In the genomic region with DNA sequence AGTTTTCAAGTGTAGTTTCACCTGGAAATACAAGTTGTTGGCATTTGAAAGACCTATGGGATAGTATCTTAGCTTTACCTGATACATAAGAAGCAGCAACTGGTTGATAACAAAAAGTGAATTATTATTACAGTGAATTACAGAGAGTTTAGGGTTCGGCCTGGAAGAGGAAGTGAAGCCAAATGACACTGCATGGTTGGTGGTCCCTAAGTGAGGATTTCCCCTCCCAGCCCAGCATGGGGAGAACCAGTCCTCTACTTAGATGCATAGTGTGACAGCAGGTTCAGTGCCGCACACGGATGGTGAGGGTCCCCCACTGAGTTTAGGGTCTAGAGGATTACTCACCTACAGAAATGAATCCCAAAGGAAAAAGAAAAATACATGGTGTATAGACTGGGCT, we compare ENCODE assay signal across 18 cellular contexts. TPM values are rescaled to one million over a fixed set of nuclear protein-coding genes. Genes with fewer than 3 reads are reported as not detected.
A peak's percentile ranks its signal among the peaks of the same experiment; 100 is the strongest.
DNase-seq lines count a peak whose midpoint lies in the region; ATAC-seq, FAIRE-seq and TF ChIP-seq lines count a peak whose summit lies in the region.
"Had no signal": no experiment of that assay in that cellular context is flagged by ENCODE, and none has a peak within 500 bp of the region (broad histone marks: within the 10 kb centered on the region; RNA-seq: fewer than 3 reads in every experiment).

No MANE protein-coding gene starts in this region.

- H3K79me2 ChIP-seq in GM12878 (ENCODE audit: control insufficient read depth, insufficient read depth, low read length): no peaks in the 10 kb centered on the region

- H3K4me2 ChIP-seq in GM12878 (ENCODE audit: control insufficient read depth, insufficient read depth): no peak overlapping the region

- H2AFZ ChIP-seq in GM12878 (ENCODE audit: control insufficient read depth, low read depth, low read length): no peak overlapping the region
- H2AFZ ChIP-seq: GM23248 had no signal

- peaks cover 2% of the 10 kb centered on the region for H3K36me3 Mint-ChIP-seq in IgD-negative memory B cell
- H3K36me3 Mint-ChIP-seq in stimulated activated memory B cell treated with anti-CD40 and anti-IgM and Interleukin-4, amounts not matched to agents 10 μg/mL and 1 μg/mL and 100 μg/mL, for 72 hours: peaks cover 11% of the 10 kb centered on the region

- WGBS in GM12878 (ENCODE audit: insufficient coverage, insufficient replicate concordance, low lambda C conversion rate, missing lambda C conversion rate): 37% methylated on average over 3 of the region's 3 CpGs

- no peak for TF ChIP-seq EP300 in GM12878 (IDR thresholded peaks at IDR 0.05; ENCODE audit: borderline replicate concordance in 1 of 2, control insufficient read depth in 1 of 2, low read depth in 2 of 2, low read length in 2 of 2)

- H3K9ac ChIP-seq in GM12878 (ENCODE audit: control insufficient read depth, insufficient read depth, low read length): no peak overlapping the region
- H3K9ac ChIP-seq: GM23248 had no signal

- BruUV-seq in GM12878 (replicated peaks; lab: Mats Ljungman, UMichigan): no TSS peak

- CTCF ChIA-PET in GM12878 (lab: Yijun Ruan, JAX): interaction anchor here (0.5 to 1.2 kb wide), 4 partner anchors 18 to 81 kb away, joined by 3 to 5 read pairs (median 3); no protein-coding TSS in a partner anchor

- in situ Hi-C loops in GM12878 (cut with MboI): no loop called here

- peak overlapping the region in 2 of 3 donors; percentile 60 to 82 for H3K27ac Mint-ChIP-seq in IgD-negative memory B cell
- H3K27ac Mint-ChIP-seq in stimulated activated memory B cell treated with anti-CD40 and anti-IgM and Interleukin-4, amounts not matched to agents 10 μg/mL and 1 μg/mL and 100 μg/mL, for 72 hours: peak overlapping the region; percentile 59
- H3K27ac Mint-ChIP-seq: CD4-positive, alpha-beta T cell had no signal

- DNase-seq in GM12891 (ENCODE audit: insufficient read length, low spot score) (no peak), GM12878 (ENCODE audit: low read depth, low spot score) (no peak), T-helper 2 cell (no peak)
- DNase-seq: Caco-2; CD4-positive, alpha-beta T cell; GM23248; HCEC 1CT had no signal

- FAIRE-seq in GM12891 (lab: Jason Lieb, UNC) (no peak), GM12878 (lab: Jason Lieb, UNC) (no peak)
- FAIRE-seq: D721Med, G401.6, GM19239 had no signal

- no peak for ATAC-seq in GM12878
- peak; percentile 79 for ATAC-seq in stimulated activated memory B cell treated with anti-CD40 and anti-IgM and Interleukin-4, amounts not matched to agents 10 μg/mL and 1 μg/mL and 100 μg/mL, for 72 hours
- no peak for ATAC-seq in HG03432 (IDR thresholded peaks at IDR 0.05; ENCODE audit: unreplicated experiment)
- ATAC-seq in GM18909 (IDR thresholded peaks at IDR 0.05; ENCODE audit: poor library complexity, unreplicated experiment): no peak
- ATAC-seq: K562 had no signal

- peaks cover 20 to 48% (median 28%) of the 10 kb centered on the region in 3 donors for H3K4me1 Mint-ChIP-seq in IgD-negative memory B cell
- peaks cover 48% of the 10 kb centered on the region for H3K4me1 Mint-ChIP-seq in stimulated activated memory B cell treated with anti-CD40 and anti-IgM and Interleukin-4, amounts not matched to agents 10 μg/mL and 1 μg/mL and 100 μg/mL, for 72 hours

- H3K9me3 Mint-ChIP-seq in IgD-negative memory B cell: peaks cover 3 to 9% (median 5%) of the 10 kb centered on the region in 3 donors
- H3K9me3 Mint-ChIP-seq in stimulated activated memory B cell treated with anti-CD40 and anti-IgM and Interleukin-4, amounts not matched to agents 10 μg/mL and 1 μg/mL and 100 μg/mL, for 72 hours: peaks cover 4% of the 10 kb centered on the region

- RAD21 ChIA-PET in GM12878 (lab: Charles Lee; ENCODE audit: unreplicated experiment): no interaction called here

- POLR2A ChIA-PET in GM12878 (lab: Charles Lee): no interaction called here

- SMC1A ChIA-PET in GM12878 (lab: Charles Lee; ENCODE audit: uncharacterized antibody, unreplicated experiment): interaction anchor here (0.7 to 1.3 kb wide), 3 partner anchors 20 to 81 kb away, joined by 3 read pairs; no protein-coding TSS in a partner anchor

- TF ChIP-seq CTCF in GM12878 (IDR thresholded peaks at IDR 0.05 in 2 of 3, conservative IDR thresholded peaks at IDR 0.05 in 1 of 3; ENCODE audit: control insufficient read depth in 2 of 3, extremely low read depth in 1 of 3, insufficient read depth in 1 of 3, low read depth in 3 of 3, low read length in 3 of 3): no peak

- H3K36me3 ChIP-seq in GM12878 (ENCODE audit: control insufficient read depth in 2 of 2, insufficient read depth in 2 of 2, low read length in 1 of 2): no peaks in the 10 kb centered on the region

- intact Hi-C loops in GM12878 (cut with micrococcal nuclease; ENCODE audit: unreplicated experiment): loop anchor here (2.0 kb wide), 1 partner anchor 79 kb away; no protein-coding TSS in a partner anchor

- peak overlapping the region in 1 of 4 donors; percentile 47 for H3K4me3 Mint-ChIP-seq in IgD-negative memory B cell
- no peak overlapping the region for H3K4me3 Mint-ChIP-seq in stimulated activated memory B cell treated with anti-CD40 and anti-IgM and Interleukin-4, amounts not matched to agents 10 μg/mL and 1 μg/mL and 100 μg/mL, for 72 hours
- H3K4me3 Mint-ChIP-seq: CD4-positive, alpha-beta T cell had no signal

- no peak overlapping the region for H3K27ac ChIP-seq in GM12878 (ENCODE audit: control insufficient read depth, insufficient read depth)
- H3K27ac ChIP-seq: C4-2B, GM23248, HL-60 had no signal

- H3K27me3 ChIP-seq in GM12878 (replicated peaks in 1 of 2; ENCODE audit: control insufficient read depth in 2 of 2, insufficient read depth in 2 of 2, low read length in 1 of 2): no peaks in the 10 kb centered on the region

- H3K4me3 ChIP-seq in GM12878: no peak overlapping the region
- H3K4me3 ChIP-seq: GM23248, K562 had no signal

- H3K4me1 ChIP-seq in GM12878 (ENCODE audit: control insufficient read depth, insufficient read depth, low read length): no peaks in the 10 kb centered on the region
- H3K4me1 ChIP-seq: Caco-2 had no signal

- TF ChIP-seq RAD21 in GM12878 (IDR thresholded peaks at IDR 0.05; ENCODE audit: insufficient read depth, low read depth, low read length): no peak

- peaks cover 4% of the 10 kb centered on the region; the same call in 2 of the 3 replicates for H3K9me3 ChIP-seq in GM12878 (replicated peaks; ENCODE audit: control insufficient read depth, insufficient read depth, low read length)
- H3K9me3 ChIP-seq: Caco-2 had no signal

- H3K27me3 Mint-ChIP-seq in IgD-negative memory B cell: no peaks in the 10 kb centered on the region
- no peaks in the 10 kb centered on the region for H3K27me3 Mint-ChIP-seq in stimulated activated memory B cell treated with anti-CD40 and anti-IgM and Interleukin-4, amounts not matched to agents 10 μg/mL and 1 μg/mL and 100 μg/mL, for 72 hours

- TF ChIP-seq POLR2A in GM12891 (IDR thresholded peaks at IDR 0.05; ENCODE audit: low read depth, low read length) (no peak), GM12878 (IDR thresholded peaks at IDR 0.05; ENCODE audit: low read depth, low read length) (no peak)

- no peaks in the 10 kb centered on the region for H4K20me1 ChIP-seq in GM12878 (ENCODE audit: control insufficient read depth, insufficient read depth)

TF ChIP-seq in GM12891, 5 proteins besides CTCF, POLR2A, EP300 and RAD21:
- TF ChIP-seq PAX5 (IDR thresholded peaks at IDR 0.05; ENCODE audit: insufficient read depth, low read length, severe bottlenecking): no peak
- peak; percentile 89 for TF ChIP-seq SPI1 (IDR thresholded peaks at IDR 0.05; ENCODE audit: low read depth, low read length)

TF ChIP-seq in GM12878, 131 proteins besides CTCF, POLR2A, EP300 and RAD21 (continues in another document):
- no peak for TF ChIP-seq RAD51 (IDR thresholded peaks at IDR 0.05)

RNA-seq across cellular contexts. Expression of a gene that starts 18.1 kb away (rescaled TPM):
- 654 TPM for polyA plus RNA-seq in GM12891 (2012; ENCODE audit: low read depth, missing spikeins)
- polyA plus RNA-seq in IgD-negative memory B cell: 2,247 TPM
- total RNA-seq in GM12878 (2013; cell fraction: nucleolus; rRNA removed): 134 and 137 TPM in 2 replicates
- total RNA-seq in GM12878 (2014; rRNA removed): 395 and 404 TPM in 2 replicates
- 285 and 287 TPM in 2 replicates for total RNA-seq in GM12878 (2014; rRNA removed; fragmentation: Illumina TruSeq; extraction: Trizol)
- 481 and 486 TPM in 2 replicates for total RNA-seq in GM12878 (2021)
- polyA plus RNA-seq in GM12878 (2011; ENCODE audit: low read depth): 254 TPM
- 292 and 430 TPM in 2 replicates for polyA plus RNA-seq in GM12878 (2011; rRNA removed)
- 502 and 678 TPM in 2 replicates for polyA plus RNA-seq in GM12878 (2011; cell fraction: cytosol; rRNA removed)
- 323 and 407 TPM in 2 replicates for polyA plus RNA-seq in GM12878 (2011; cell fraction: nucleus; rRNA removed)
- polyA plus RNA-seq in GM12878 (2012): 456 and 490 TPM in 2 replicates
- 226 and 305 TPM in 2 replicates for polyA plus RNA-seq in GM12878 (2014; fragmentation: Illumina TruSeq; extraction: Trizol)
- polyA plus RNA-seq in GM12878 (2014; fragmentation: Nextera tagmentation; extraction: Ambion mirVana): 100 to 1,000 TPM; 101 to 177 TPM
- 675 and 740 TPM in 2 replicates for polyA plus RNA-seq in GM12878 (2014; rRNA removed)
- 100 to 1,000 TPM; 346 to 359 TPM for polyA plus RNA-seq in GM12878 (2016; fragmentation: Nextera tagmentation; extraction: Ambion mirVana)
- 225 and 371 TPM in 2 replicates for polyA minus RNA-seq in GM12878 (2011; rRNA and poly(A)+ RNA removed)
- polyA minus RNA-seq in GM12878 (2011; cell fraction: cytosol; rRNA and poly(A)+ RNA removed): 92.2 and 105 TPM in 2 replicates
- polyA minus RNA-seq in GM12878 (2011; cell fraction: nucleus; rRNA and poly(A)+ RNA removed): 45.3 and 62.7 TPM in 2 replicates
- total RNA-seq: A172, Caco-2 had no signal

RNA-seq across cellular contexts. Expression of a gene that starts 20.4 kb away (rescaled TPM):
- polyA plus RNA-seq in GM12891 (2012; ENCODE audit: low read depth, missing spikeins): 1,963 TPM
- 2,568 TPM for polyA plus RNA-seq in IgD-negative memory B cell
- total RNA-seq in GM12878 (2013; cell fraction: nucleolus; rRNA removed): 426 and 443 TPM in 2 replicates
- 1,084 and 1,097 TPM in 2 replicates for total RNA-seq in GM12878 (2014; rRNA removed)
- total RNA-seq in GM12878 (2014; rRNA removed; fragmentation: Illumina TruSeq; extraction: Trizol): 990 and 1,018 TPM in 2 replicates
- 707 and 749 TPM in 2 replicates for total RNA-seq in GM12878 (2021)
- 802 TPM for polyA plus RNA-seq in GM12878 (2011; ENCODE audit: low read depth)
- 1,074 and 1,640 TPM in 2 replicates for polyA plus RNA-seq in GM12878 (2011; rRNA removed)
- polyA plus RNA-seq in GM12878 (2011; cell fraction: cytosol; rRNA removed): 1,290 and 1,476 TPM in 2 replicates
- polyA plus RNA-seq in GM12878 (2011; cell fraction: nucleus; rRNA removed): 450 and 715 TPM in 2 replicates
- polyA plus RNA-seq in GM12878 (2012): 953 and 1,333 TPM in 2 replicates
- 1,388 and 1,535 TPM in 2 replicates for polyA plus RNA-seq in GM12878 (2014; fragmentation: Illumina TruSeq; extraction: Trizol)
- 100 to 1,000 TPM; 508 to 665 TPM for polyA plus RNA-seq in GM12878 (2014; fragmentation: Nextera tagmentation; extraction: Ambion mirVana)
- polyA plus RNA-seq in GM12878 (2014; rRNA removed): 952 and 1,003 TPM in 2 replicates
- polyA plus RNA-seq in GM12878 (2016; fragmentation: Nextera tagmentation; extraction: Ambion mirVana): 100 to 1,000 TPM; 640 to 684 TPM
- polyA minus RNA-seq in GM12878 (2011; rRNA and poly(A)+ RNA removed): 630 and 837 TPM in 2 replicates
- polyA minus RNA-seq in GM12878 (2011; cell fraction: cytosol; rRNA and poly(A)+ RNA removed): 250 and 316 TPM in 2 replicates
- 116 and 131 TPM in 2 replicates for polyA minus RNA-seq in GM12878 (2011; cell fraction: nucleus; rRNA and poly(A)+ RNA removed)
- total RNA-seq: Caco-2 had no signal
